In the genomic region with DNA sequence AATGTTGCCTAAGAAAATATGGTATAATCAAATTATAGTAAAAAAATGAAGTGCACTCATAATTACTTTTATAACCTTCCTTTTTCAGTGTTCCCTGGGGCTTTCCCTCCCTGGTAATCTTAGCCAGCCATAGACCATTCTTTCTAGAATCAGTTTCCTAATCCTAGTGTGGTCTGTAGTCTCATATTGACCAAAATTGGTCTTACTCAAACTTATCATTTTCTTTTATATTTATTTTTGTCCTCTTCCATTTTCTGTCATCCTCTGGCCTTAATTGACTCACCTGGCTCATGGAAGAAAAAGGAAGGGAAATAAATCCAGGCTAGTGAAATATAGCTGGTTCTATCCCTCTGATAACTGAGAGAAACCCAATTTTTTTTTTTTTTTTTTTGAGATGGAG, we compare ENCODE assay signal across 19 cellular contexts.
"Had no signal": no experiment of that assay in that cellular context is flagged by ENCODE, and none has a peak within 500 bp of the region (broad histone marks: within the 10 kb centered on the region; RNA-seq: fewer than 3 reads in every experiment).

No MANE protein-coding gene starts in this region.

- H3K4me3 Mint-ChIP-seq: naive thymus-derived CD4-positive, alpha-beta T cell; stimulated activated naive B cell treated with anti-CD40 and anti-IgM and Interleukin-4, amounts not matched to agents 10 μg/mL and 1 μg/mL and 100 μg/mL, for 72 hours had no signal

- DNase-seq: effector memory CD4-positive, alpha-beta T cell; gastrocnemius medialis; heart right ventricle; hypothalamus; kidney glomerular epithelial cell; mesendoderm; naive thymus-derived CD4-positive, alpha-beta T cell; psoas muscle; retina; right lobe of liver; spleen; stimulated activated CD4-positive, alpha-beta T cell treated with anti-CD3 and anti-CD28 coated beads, Interleukin-15, amount 100 ng/mL, for 24 hours; stimulated activated CD4-positive, alpha-beta T cell treated with anti-CD3 and anti-CD28 coated beads, Interleukin-1b, Interleukin-23, amount 100 ng/mL, for 48 hours; stimulated activated CD4-positive, alpha-beta T cell treated with anti-CD3 and anti-CD28 coated beads, Interleukin-4, amount 100 ng/mL, for 24 hours; stimulated activated naive B cell treated with anti-CD40 and anti-IgM and Interleukin-4, amounts not matched to agents 10 μg/mL and 1 μg/mL and 100 μg/mL, for 72 hours; trophoblast cell had no signal

- H3K9me3 Mint-ChIP-seq: naive thymus-derived CD4-positive, alpha-beta T cell; stimulated activated naive B cell treated with anti-CD40 and anti-IgM and Interleukin-4, amounts not matched to agents 10 μg/mL and 1 μg/mL and 100 μg/mL, for 72 hours had no signal

- H3K27me3 Mint-ChIP-seq: naive thymus-derived CD4-positive, alpha-beta T cell; stimulated activated naive B cell treated with anti-CD40 and anti-IgM and Interleukin-4, amounts not matched to agents 10 μg/mL and 1 μg/mL and 100 μg/mL, for 72 hours had no signal

- ATAC-seq: gastrocnemius medialis; heart right ventricle; naive thymus-derived CD4-positive, alpha-beta T cell; psoas muscle; right lobe of liver; stimulated activated naive B cell treated with anti-CD40 and anti-IgM and Interleukin-4, amounts not matched to agents 10 μg/mL and 1 μg/mL and 100 μg/mL, for 72 hours had no signal

- H3K4me1 ChIP-seq: right lobe of liver had no signal

- H3K27ac Mint-ChIP-seq: stimulated activated naive B cell treated with anti-CD40 and anti-IgM and Interleukin-4, amounts not matched to agents 10 μg/mL and 1 μg/mL and 100 μg/mL, for 72 hours had no signal

- H3K9me3 ChIP-seq: esophagus muscularis mucosa, gastrocnemius medialis, heart right ventricle, neutrophil, psoas muscle, right lobe of liver, spleen had no signal

- H3K4me3 ChIP-seq: esophagus muscularis mucosa, gastrocnemius medialis, heart right ventricle, psoas muscle, right lobe of liver, spleen had no signal

- H3K27ac ChIP-seq: epithelial cell of prostate, esophagus muscularis mucosa, gastrocnemius medialis, neutrophil, psoas muscle, right lobe of liver, spleen had no signal

- H3K27me3 ChIP-seq: esophagus muscularis mucosa, gastrocnemius medialis, heart right ventricle, neutrophil, right lobe of liver, spleen had no signal
